ENCODE assay signal across 10 cellular contexts in genomic region chr9:5529683-5530221, GRCh38. TPM values are rescaled to one million over a fixed set of nuclear protein-coding genes. Genes with fewer than 3 reads are reported as not detected.
A peak's percentile ranks its signal among the peaks of the same experiment; 100 is the strongest.
DNase-seq lines count a peak whose midpoint lies in the region; ATAC-seq and TF ChIP-seq lines count a peak whose summit lies in the region.
"Had no signal": no experiment of that assay in that cellular context is flagged by ENCODE, and none has a peak within 500 bp of the region (broad histone marks: within the 10 kb centered on the region; RNA-seq: fewer than 3 reads in every experiment).

No MANE protein-coding gene starts in this region.

- H2AK5ac ChIP-seq in mesendoderm (ENCODE audit: low read length), result no peak overlapping the region

- H3K27ac ChIP-seq in mesendoderm (ENCODE audit: low read depth, low read length), result no peak overlapping the region
- H3K27ac ChIP-seq in effector memory CD4-positive, alpha-beta T cell (ENCODE audit: insufficient read depth, low read length, poor library complexity, severe bottlenecking), result no peak overlapping the region

- no CpG with 5 or more reads among the region's 4 CpGs for WGBS in mesendoderm (ENCODE audit: extremely low coverage, insufficient coverage, low lambda C conversion rate)

- peak overlapping the region; percentile 89 for H3K27ac Mint-ChIP-seq in HFFc6

- H3K36me3 ChIP-seq in mesendoderm (ENCODE audit: control insufficient read depth, insufficient read depth, low read length), result no peaks in the 10 kb centered on the region
- H3K36me3 ChIP-seq in effector memory CD4-positive, alpha-beta T cell (ENCODE audit: control insufficient read depth, insufficient read depth, low read length), result no peaks in the 10 kb centered on the region

- no peaks in the 10 kb centered on the region for H3K79me2 ChIP-seq in mesendoderm (ENCODE audit: control insufficient read depth, insufficient read depth, low read length)

- H3K4me1 ChIP-seq in mesendoderm (ENCODE audit: control insufficient read depth, low read depth, low read length), result no peaks in the 10 kb centered on the region
- H3K4me1 ChIP-seq in effector memory CD4-positive, alpha-beta T cell (ENCODE audit: control insufficient read depth, insufficient read depth, low read length, poor library complexity, severe bottlenecking), result peaks cover 22% of the 10 kb centered on the region

- H3K4ac ChIP-seq in mesendoderm (ENCODE audit: low read depth, low read length), result no peak overlapping the region

- TF ChIP-seq CTCF in HFFc6 (IDR thresholded peaks at IDR 0.05), result no peak

- H3K9me3 Mint-ChIP-seq in HFFc6, result no peaks in the 10 kb centered on the region

- no peaks in the 10 kb centered on the region for H3K79me1 ChIP-seq in mesendoderm (ENCODE audit: low read length)

- H3K18ac ChIP-seq in mesendoderm (ENCODE audit: low read length), result peak overlapping the region; percentile 39

- no peak overlapping the region for H3K9ac ChIP-seq in mesendoderm (ENCODE audit: low read length)

- no peaks in the 10 kb centered on the region for H3K27me3 Mint-ChIP-seq in HFFc6 (ENCODE audit: insufficient read depth)

- no peak overlapping the region for H4K5ac ChIP-seq in mesendoderm (ENCODE audit: low read length)

- no peak overlapping the region for H4K8ac ChIP-seq in mesendoderm (ENCODE audit: low read depth, low read length)

- H3K27me3 ChIP-seq in mesendoderm (ENCODE audit: insufficient read depth, low read length, poor library complexity), result no peaks in the 10 kb centered on the region
- no peaks in the 10 kb centered on the region for H3K27me3 ChIP-seq in effector memory CD4-positive, alpha-beta T cell (replicated peaks; ENCODE audit: control insufficient read depth, insufficient read depth, low read length, poor library complexity, severe bottlenecking)

- H3K56ac ChIP-seq in mesendoderm (ENCODE audit: low read length), result no peak overlapping the region

- no peak overlapping the region for H3K4me2 ChIP-seq in mesendoderm (ENCODE audit: low read length)

- intact Hi-C loops in posterior cingulate gyrus (cut with DNase I), result no loop called here

- H2BK120ac ChIP-seq in mesendoderm (ENCODE audit: low read depth, low read length), result no peak overlapping the region

- ATAC-seq in GM18517 (IDR thresholded peaks at IDR 0.05; ENCODE audit: unreplicated experiment), result peak; percentile 67

- peak overlapping the region; percentile 64; the same call in 1 of the 2 replicates for H3K4me3 Mint-ChIP-seq in HFFc6

- peaks cover 19% of the 10 kb centered on the region for H3K36me3 Mint-ChIP-seq in HFFc6 (ENCODE audit: low read depth)

- DNase-seq in HFFc6 (no peak), LHCN-M2 (ENCODE audit: low read depth) (peak; percentile 8), mesendoderm (peak; percentile 71), posterior cingulate gyrus (no peak), NCI-H2029 treated with DMSO at 0.1 percent for 48 hours (lab: John Stamatoyannopoulos, UW) (no peak), COR-L47 (lab: John Stamatoyannopoulos, UW) (no peak)
- no peak for DNase-seq in effector memory CD4-positive, alpha-beta T cell
- DNase-seq: activated CD4-positive, alpha-beta T cell treated with anti-CD3 and anti-CD28 coated beads for 1 hour; NCI-H748 treated with DMSO at 0.1 percent for 48 hours had no signal

- no peak overlapping the region for H3K4me3 ChIP-seq in mesendoderm (ENCODE audit: low read length)
- no peak overlapping the region for H3K4me3 ChIP-seq in effector memory CD4-positive, alpha-beta T cell (ENCODE audit: insufficient read depth, low read depth, low read length, poor library complexity, severe bottlenecking)

- H3K23ac ChIP-seq in mesendoderm (ENCODE audit: low read length), result no peak overlapping the region

- H2BK5ac ChIP-seq in mesendoderm (ENCODE audit: low read length), result no peak overlapping the region

- no peaks in the 10 kb centered on the region for H3K9me3 ChIP-seq in effector memory CD4-positive, alpha-beta T cell (ENCODE audit: control insufficient read depth, low read length)

- no peak overlapping the region for H2BK15ac ChIP-seq in mesendoderm (replicated peaks; ENCODE audit: low read depth)

- H3K4me1 Mint-ChIP-seq in HFFc6 (ENCODE audit: low read depth), result peaks cover 40% of the 10 kb centered on the region

RNA-seq across cellular contexts. Expression of gene PDCD1LG2, which starts 19.4 kb away (rescaled TPM):
- total RNA-seq in HFFc6 (2021; fragmentation: NEBNext Ultra II Directional; extraction: Animal tissue kit (Norgen Biotek cat#: 25700)), result 10 to 100 TPM; 31.6 to 50.9 (median 42.6) TPM
- 18.3 and 20.6 TPM in 2 replicates for total RNA-seq in LHCN-M2 (2014; rRNA removed)
- polyA plus RNA-seq in LHCN-M2 (2012), result 9.7 TPM
- polyA plus RNA-seq in mesendoderm (2013, experiment 1 of 2), result 0.04 TPM
- 0.08 TPM for polyA plus RNA-seq in mesendoderm (2013, experiment 2 of 2)

Comparison
In these comparisons a context has a peak if more than half of its experiments do, and no peak if none do; other contexts are left out.
1. DNase-seq: peak in LHCN-M2 (single experiment) and mesendoderm (single experiment); none in HFFc6 (single experiment), effector memory CD4-positive, alpha-beta T cell (0 of 3), posterior cingulate gyrus (0 of 10), NCI-H2029 treated with DMSO at 0.1 percent for 48 hours (single experiment) and COR-L47 (single experiment).